ENCODE assay signal across 19 cellular contexts in the genomic region with DNA sequence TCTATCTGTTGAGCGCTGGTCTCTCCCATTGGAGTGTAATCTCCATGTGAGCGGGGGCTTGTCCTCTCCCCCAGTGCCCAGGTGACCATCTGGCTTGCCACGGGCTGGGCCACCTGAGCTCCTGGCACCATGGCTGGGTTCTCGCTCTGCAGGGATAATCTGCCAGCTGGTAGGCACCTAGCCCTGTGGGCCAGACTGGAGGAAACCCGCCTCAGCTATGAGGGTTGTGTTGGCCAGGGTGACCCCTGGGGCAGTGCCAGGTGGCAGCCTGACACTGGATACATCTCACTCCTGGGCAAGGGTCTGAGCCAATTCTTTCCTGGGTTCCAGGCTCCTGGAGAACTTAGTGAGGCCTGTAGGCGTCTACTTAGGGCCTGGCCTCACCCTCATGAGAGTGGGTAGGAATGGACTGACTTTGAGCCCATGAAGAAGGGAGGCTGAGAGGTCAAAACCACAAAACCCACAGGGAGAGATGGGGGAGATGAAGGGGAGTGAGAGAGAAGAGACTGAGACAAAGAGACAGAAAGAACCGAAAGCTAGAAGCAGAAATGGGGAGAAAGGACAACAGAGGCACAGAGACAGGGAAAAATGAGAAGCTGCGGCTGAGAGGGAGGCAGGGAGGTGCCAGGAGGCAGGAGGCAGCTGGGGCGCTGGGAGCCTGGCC. TPM values are rescaled to one million over a fixed set of nuclear protein-coding genes. Genes with fewer than 3 reads are reported as not detected.
DNase-seq lines count a peak whose midpoint lies in the region; ATAC-seq, FAIRE-seq and TF ChIP-seq lines count a peak whose summit lies in the region.
"Had no signal": no experiment of that assay in that cellular context is flagged by ENCODE, and none has a peak within 500 bp of the region (broad histone marks: within the 10 kb centered on the region; RNA-seq: fewer than 3 reads in every experiment).

No MANE protein-coding gene starts in this region.

- no peaks in the 10 kb centered on the region for H3K9me3 Mint-ChIP-seq in natural killer cell treated with Interleukin-12 subunit alpha and Interleukin-12 subunit beta and Interleukin-15 and Interleukin-18, amount 100 ng/mL, for 72 hours
- no peaks in the 10 kb centered on the region for H3K9me3 Mint-ChIP-seq in natural killer cell

- H3K79me2 ChIP-seq in K562 (ENCODE audit: control insufficient read depth, insufficient read depth, low read length) = no peaks in the 10 kb centered on the region
- H3K79me2 ChIP-seq in SK-N-SH (ENCODE audit: insufficient read depth) = no peaks in the 10 kb centered on the region

- no peak for DNase-seq in natural killer cell treated with Interleukin-12 subunit alpha and Interleukin-12 subunit beta and Interleukin-15 and Interleukin-18, amount 100 ng/mL, for 72 hours (ENCODE audit: low spot score)
- DNase-seq in natural killer cell (no peak), NCI-H524 treated with DMSO at 0.1 percent for 48 hours (lab: John Stamatoyannopoulos, UW) (peak; percentile 36), K562 (ENCODE audit: extremely low read depth in 1 of 4, low spot score in 3 of 4) (peak in 1 of 4 experiments; percentile 29), lower lobe of right lung (no peak), SK-N-SH (no peak)
- DNase-seq in activated CD8-positive, alpha-beta memory T cell treated with anti-CD3 and anti-CD28 coated beads, Interleukin-2, amount 50 U/mL, for 4 hours = no peak
- DNase-seq: Caco-2, DMS79, GM23248, Kasumi-1, NCI-H1092, NCI-H446 treated with DMSO at 0.1 percent for 48 hours had no signal

- H3K4me1 ChIP-seq in K562 (replicated peaks in 1 of 2; ENCODE audit: control insufficient read depth in 2 of 2, insufficient read depth in 2 of 2, low read length in 2 of 2) = peaks cover 14 to 23% of the 10 kb centered on the region in 2 experiments
- H3K4me1 ChIP-seq in lower lobe of right lung = no peaks in the 10 kb centered on the region
- no peaks in the 10 kb centered on the region for H3K4me1 ChIP-seq in SK-N-SH (ENCODE audit: control insufficient read depth in 1 of 2, insufficient read depth in 2 of 2, low read depth in 1 of 2, low read length in 1 of 2)
- H3K4me1 ChIP-seq: SJSA1 had no signal

- H3K4me1 Mint-ChIP-seq in natural killer cell treated with Interleukin-12 subunit alpha and Interleukin-12 subunit beta and Interleukin-15 and Interleukin-18, amount 100 ng/mL, for 72 hours (ENCODE audit: low read depth in 2 of 2) = no peaks in the 10 kb centered on the region
- no peaks in the 10 kb centered on the region for H3K4me1 Mint-ChIP-seq in natural killer cell
- H3K4me1 Mint-ChIP-seq: CD14-positive monocyte had no signal

- H3K27ac ChIP-seq in K562 (ENCODE audit: extremely low read depth, low read depth, low read length) = no peak overlapping the region; the same call in 2 of the 3 replicates
- H3K27ac ChIP-seq in lower lobe of right lung = no peak overlapping the region
- H3K27ac ChIP-seq in SK-N-SH (ENCODE audit: low read depth in 2 of 2, low read length in 1 of 2) = no peak overlapping the region
- H3K27ac ChIP-seq: GM23248, SJSA1 had no signal

- no peak for TF ChIP-seq POLR2A in K562 (conservative IDR thresholded peaks at IDR 0.05)

- H3K27me3 ChIP-seq in K562 (ENCODE audit: control insufficient read depth in 2 of 2, insufficient read depth in 2 of 2, low read length in 2 of 2) (no peaks in the 10 kb centered on the region), lower lobe of right lung (ENCODE audit: low read depth) (no peaks in the 10 kb centered on the region), SK-N-SH (ENCODE audit: insufficient read depth) (no peaks in the 10 kb centered on the region; the same call in 1 of the 2 replicates)

- TF ChIP-seq CTCF in natural killer cell (IDR thresholded peaks at IDR 0.05) (no peak), K562 (IDR thresholded peaks at IDR 0.05 in 2 of 3, conservative IDR thresholded peaks at IDR 0.05 in 1 of 3; ENCODE audit: insufficient read depth in 2 of 3, low read depth in 1 of 3, low read length in 3 of 3) (no peak), lower lobe of right lung (IDR thresholded peaks at IDR 0.05) (no peak), SK-N-SH (IDR thresholded peaks at IDR 0.05) (no peak)

- H3K27ac Mint-ChIP-seq in natural killer cell treated with Interleukin-12 subunit alpha and Interleukin-12 subunit beta and Interleukin-15 and Interleukin-18, amount 100 ng/mL, for 72 hours = no peak overlapping the region
- H3K27ac Mint-ChIP-seq in natural killer cell = no peak overlapping the region

- TF ChIP-seq RAD21 in K562 (CRISPR knock-in tag; conservative IDR thresholded peaks at IDR 0.05 in 1 of 2, IDR thresholded peaks at IDR 0.05 in 1 of 2) (no peak), SK-N-SH (IDR thresholded peaks at IDR 0.05; ENCODE audit: low read length) (no peak)

- peaks cover 10 to 16% of the 10 kb centered on the region in 2 donors for H3K27me3 Mint-ChIP-seq in natural killer cell treated with Interleukin-12 subunit alpha and Interleukin-12 subunit beta and Interleukin-15 and Interleukin-18, amount 100 ng/mL, for 72 hours
- H3K27me3 Mint-ChIP-seq in natural killer cell (ENCODE audit: low read depth in 2 of 2) = peaks cover 7 to 8% of the 10 kb centered on the region in 2 donors

- no peaks in the 10 kb centered on the region for H3K9me3 ChIP-seq in K562 (replicated peaks; ENCODE audit: control insufficient read depth, insufficient read depth, low read depth, low read length)
- H3K9me3 ChIP-seq in lower lobe of right lung = no peaks in the 10 kb centered on the region
- H3K9me3 ChIP-seq in SK-N-SH = no peaks in the 10 kb centered on the region
- H3K9me3 ChIP-seq: Caco-2, SJSA1 had no signal

- 39% methylated on average over 7 of the region's 9 CpGs for WGBS in K562 (ENCODE audit: insufficient coverage, low coverage, missing lambda C conversion rate)
- 44% methylated on average over 6 of the region's 9 CpGs for WGBS in SK-N-SH (ENCODE audit: low lambda C conversion rate)

- no peak overlapping the region for H3K4me3 Mint-ChIP-seq in natural killer cell treated with Interleukin-12 subunit alpha and Interleukin-12 subunit beta and Interleukin-15 and Interleukin-18, amount 100 ng/mL, for 72 hours
- H3K4me3 Mint-ChIP-seq in natural killer cell = no peak overlapping the region
- H3K4me3 Mint-ChIP-seq: CD14-positive monocyte had no signal

- no peak overlapping the region for H3K4me3 ChIP-seq in K562
- no peak overlapping the region for H3K4me3 ChIP-seq in lower lobe of right lung
- no peak overlapping the region for H3K4me3 ChIP-seq in SK-N-SH (ENCODE audit: low read depth in 2 of 2, low read length in 1 of 2)
- H3K4me3 ChIP-seq: GM23248, SJSA1 had no signal

- TF ChIP-seq EP300 in K562 (IDR thresholded peaks at IDR 0.05; ENCODE audit: low read length) = no peak
- TF ChIP-seq EP300 in SK-N-SH (IDR thresholded peaks at IDR 0.05; ENCODE audit: borderline replicate concordance in 1 of 2, low read depth in 1 of 2, low read length in 1 of 2) = no peak

- H3K9ac ChIP-seq in K562 (ENCODE audit: insufficient read depth in 1 of 2, low read depth in 2 of 2, low read length in 2 of 2) (0 out of 4 replicates have a peak overlapping the region, but pooled peaks of 1 of the 2 experiments have one; percentile 41), SK-N-SH (no peak overlapping the region)
- H3K9ac ChIP-seq: GM23248 had no signal

- in situ Hi-C loops in K562 (cut with MboI) = no loop called here

- H2AFZ ChIP-seq in K562 (ENCODE audit: low read depth, low read length) = 0 out of 2 replicates have a peak overlapping the region, but pooled peaks have one; percentile 32
- no peak overlapping the region for H2AFZ ChIP-seq in SK-N-SH (ENCODE audit: low read depth)
- H2AFZ ChIP-seq: GM23248 had no signal

- H3K4me2 ChIP-seq in K562 (ENCODE audit: insufficient read depth, low read length) (peak overlapping the region; percentile 11; the same call in 1 of the 2 replicates), SK-N-SH (no peak overlapping the region)

- H3K36me3 ChIP-seq in K562 (ENCODE audit: control insufficient read depth, insufficient read depth, low read length) = no peaks in the 10 kb centered on the region
- no peaks in the 10 kb centered on the region for H3K36me3 ChIP-seq in lower lobe of right lung
- H3K36me3 ChIP-seq in SK-N-SH (replicated peaks in 1 of 2; ENCODE audit: control insufficient read depth in 1 of 2, insufficient read depth in 2 of 2, low read length in 1 of 2) = no peaks in the 10 kb centered on the region
- H3K36me3 ChIP-seq: SJSA1 had no signal

- H4K20me1 ChIP-seq in K562 (replicated peaks; ENCODE audit: control insufficient read depth, insufficient read depth, low read length) = no peaks in the 10 kb centered on the region
- no peaks in the 10 kb centered on the region for H4K20me1 ChIP-seq in SK-N-SH (ENCODE audit: insufficient read depth)

- no peaks in the 10 kb centered on the region for H3F3A ChIP-seq in SK-N-SH (replicated peaks; ENCODE audit: insufficient read depth)

- peak; percentile 6 for FAIRE-seq in K562 (lab: Jason Lieb, UNC)
- FAIRE-seq: G401.6, GM12891 had no signal

- no peaks in the 10 kb centered on the region for H3K9me1 ChIP-seq in K562 (ENCODE audit: control insufficient read depth, insufficient read depth, low read length)

- CTCF ChIA-PET in K562 (lab: Yijun Ruan, JAX; ENCODE audit: low intra/inter-chr PET ratio) (no interaction called here), SK-N-SH (lab: Yijun Ruan, JAX) (interaction anchor here (1.0 to 1.4 kb wide), 6 partner anchors 13 to 343 kb away, joined by 3 to 4 read pairs (median 4); no protein-coding TSS in a partner anchor)

- no TSS peak for BruUV-seq in K562 (replicated peaks; lab: Mats Ljungman, UMichigan)

- peak; percentile 12 to 46 for ATAC-seq in natural killer cell treated with Interleukin-12 subunit alpha and Interleukin-12 subunit beta and Interleukin-15 and Interleukin-18, amount 100 ng/mL, for 72 hours
- ATAC-seq in natural killer cell (no peak), K562 (peak; percentile 28; the same call in 1 of the 3 replicates), lower lobe of right lung (no peak), HG02852 (IDR thresholded peaks at IDR 0.05; ENCODE audit: unreplicated experiment) (no peak)

- POLR2A ChIA-PET in K562 (lab: Yijun Ruan, JAX) (no interaction called here), SK-N-SH (lab: Yijun Ruan, JAX) (no interaction called here)

- no peaks in the 10 kb centered on the region for H3K9me2 ChIP-seq in SK-N-SH

- intact Hi-C loops in natural killer cell (cut with micrococcal nuclease) (no loop called here), K562 (cut with micrococcal nuclease) (no loop called here), lower lobe of right lung (cut with DNase I) (no loop called here)

- H3K36me3 Mint-ChIP-seq in natural killer cell treated with Interleukin-12 subunit alpha and Interleukin-12 subunit beta and Interleukin-15 and Interleukin-18, amount 100 ng/mL, for 72 hours = no peaks in the 10 kb centered on the region
- H3K36me3 Mint-ChIP-seq in natural killer cell = no peaks in the 10 kb centered on the region
- H3K36me3 Mint-ChIP-seq: CD14-positive monocyte had no signal

RNA-seq across cellular contexts. Expression of a gene that starts 5.8 kb away (rescaled TPM):
- total RNA-seq in natural killer cell treated with Interleukin-12 subunit alpha and Interleukin-12 subunit beta and Interleukin-15 and Interleukin-18, amount 100 ng/mL, for 72 hours = not detected
- total RNA-seq in natural killer cell (not detected), K562 (2014; rRNA removed) (0.09 and 0.16 TPM in 2 replicates), K562 (2014; rRNA removed; fragmentation: Illumina TruSeq; extraction: Trizol) (0.13 and 0.25 TPM in 2 replicates), K562 (2015; rRNA removed; fragmentation: Illumina TruSeq; extraction: Trizol) (0.11 and 0.19 TPM in 2 replicates), K562 (2021) (0.60 and 0.69 TPM in 2 replicates), lower lobe of right lung (1.1 TPM)
- total RNA-seq in K562 (2011; cell fraction: chromatin; rRNA removed; ENCODE audit: low replicate concordance) = 0.30 and 0.76 TPM in 2 replicates
- 0.83 and 0.92 TPM in 2 replicates for total RNA-seq in K562 (2011; cell fraction: nucleolus; rRNA removed)
- 0.53 and 0.81 TPM in 2 replicates for total RNA-seq in K562 (2011; cell fraction: nucleoplasm; rRNA removed)
- polyA plus RNA-seq in K562 (2011; rRNA removed) (0.10 and 1.0 TPM in 2 replicates), K562 (2014; fragmentation: Illumina TruSeq; extraction: Trizol) (0.37 and 0.44 TPM in 2 replicates), K562 (2014; fragmentation: Nextera tagmentation; extraction: Ambion mirVana) (under 1 TPM; 0.06 to 0.07 TPM), K562 (2014; rRNA removed) (0.16 and 0.20 TPM in 2 replicates), SK-N-SH (2012; rRNA removed) (not detected in 2 replicates)
- polyA plus RNA-seq in K562 (2011; cell fraction: cytosol; rRNA removed) = 0.42 and 0.81 TPM in 2 replicates
- polyA plus RNA-seq in K562 (2011; cell fraction: nucleus; rRNA removed) = 0.44 and 0.51 TPM in 2 replicates
- 0.49 and 0.79 TPM in 2 replicates for polyA plus RNA-seq in K562 (2012)
- 0.39 TPM in 1 of 2 replicates, not detected in the other for polyA minus RNA-seq in K562 (2011; rRNA and poly(A)+ RNA removed)
- 1.5 TPM in 1 of 2 replicates, not detected in the other for polyA minus RNA-seq in K562 (2011; cell fraction: cytosol; rRNA and poly(A)+ RNA removed)
- 0.13 and 0.89 TPM in 2 replicates for polyA minus RNA-seq in K562 (2011; cell fraction: nucleus; rRNA and poly(A)+ RNA removed)
- polyA plus RNA-seq in SK-N-SH (2012; cell fraction: cytosol; rRNA removed) = 0.01 TPM in 1 of 2 replicates, not detected in the other
- polyA plus RNA-seq in SK-N-SH (2012; cell fraction: nucleus; rRNA removed) = 0.01 TPM in 1 of 2 replicates, not detected in the other
- total RNA-seq: GM23248, RPMI7951, SJSA1 had no signal
- polyA plus RNA-seq: CD14-positive monocyte, GM23248 had no signal

RNA-seq across cellular contexts. Expression of a gene that starts 59.4 kb away (rescaled TPM):
- total RNA-seq in natural killer cell treated with Interleukin-12 subunit alpha and Interleukin-12 subunit beta and Interleukin-15 and Interleukin-18, amount 100 ng/mL, for 72 hours = 10 to 100 TPM; 29.6 to 58.2 TPM
- total RNA-seq in natural killer cell = 10 to 100 TPM; 25.1 to 91.0 (median 31.8) TPM
- 5.9 and 9.9 TPM in 2 replicates for total RNA-seq in K562 (2011; cell fraction: chromatin; rRNA removed; ENCODE audit: low replicate concordance)
- 7.8 and 8.4 TPM in 2 replicates for total RNA-seq in K562 (2011; cell fraction: nucleolus; rRNA removed)
- total RNA-seq in K562 (2011; cell fraction: nucleoplasm; rRNA removed) = 4.7 and 6.6 TPM in 2 replicates
- 7.3 and 8.5 TPM in 2 replicates for total RNA-seq in K562 (2014; rRNA removed)
- total RNA-seq in K562 (2014; rRNA removed; fragmentation: Illumina TruSeq; extraction: Trizol) = 2.0 and 2.2 TPM in 2 replicates
- total RNA-seq in K562 (2015; rRNA removed; fragmentation: Illumina TruSeq; extraction: Trizol) = 3.3 and 4.1 TPM in 2 replicates
- total RNA-seq in K562 (2021) = 15.5 and 15.7 TPM in 2 replicates
- 3.6 and 10.0 TPM in 2 replicates for polyA plus RNA-seq in K562 (2011; rRNA removed)
- 9.4 and 16.0 TPM in 2 replicates for polyA plus RNA-seq in K562 (2011; cell fraction: cytosol; rRNA removed)
- polyA plus RNA-seq in K562 (2011; cell fraction: nucleus; rRNA removed) = 9.5 and 9.7 TPM in 2 replicates
- polyA plus RNA-seq in K562 (2012) = 7.9 and 9.5 TPM in 2 replicates
- 6.0 and 8.2 TPM in 2 replicates for polyA plus RNA-seq in K562 (2014; fragmentation: Illumina TruSeq; extraction: Trizol)
- under 1 TPM; 0.73 to 0.93 TPM for polyA plus RNA-seq in K562 (2014; fragmentation: Nextera tagmentation; extraction: Ambion mirVana)
- 9.4 and 11.4 TPM in 2 replicates for polyA plus RNA-seq in K562 (2014; rRNA removed)
- 2.6 and 4.1 TPM in 2 replicates for polyA minus RNA-seq in K562 (2011; rRNA and poly(A)+ RNA removed)
- 3.7 and 8.8 TPM in 2 replicates for polyA minus RNA-seq in K562 (2011; cell fraction: cytosol; rRNA and poly(A)+ RNA removed)
- polyA minus RNA-seq in K562 (2011; cell fraction: nucleus; rRNA and poly(A)+ RNA removed) = 2.4 and 4.6 TPM in 2 replicates
- total RNA-seq in lower lobe of right lung = 21.4 TPM
- polyA plus RNA-seq in SK-N-SH (2012; rRNA removed) = 2.5 and 3.8 TPM in 2 replicates
- polyA plus RNA-seq in SK-N-SH (2012; cell fraction: cytosol; rRNA removed) = 1.9 and 2.3 TPM in 2 replicates
- polyA plus RNA-seq in SK-N-SH (2012; cell fraction: nucleus; rRNA removed) = 4.3 and 7.1 TPM in 2 replicates

Comparison
In these comparisons a context has a peak if more than half of its experiments do, and no peak if none do; other contexts are left out.
1. ATAC-seq: peak in natural killer cell treated with Interleukin-12 subunit alpha and Interleukin-12 subunit beta and Interleukin-15 and Interleukin-18, amount 100 ng/mL, for 72 hours (2 of 2) and K562 (single experiment); none in natural killer cell (0 of 3), lower lobe of right lung (0 of 2) and HG02852 (single experiment).